ENCODE assay signal across 10 cellular contexts in the genomic region with DNA sequence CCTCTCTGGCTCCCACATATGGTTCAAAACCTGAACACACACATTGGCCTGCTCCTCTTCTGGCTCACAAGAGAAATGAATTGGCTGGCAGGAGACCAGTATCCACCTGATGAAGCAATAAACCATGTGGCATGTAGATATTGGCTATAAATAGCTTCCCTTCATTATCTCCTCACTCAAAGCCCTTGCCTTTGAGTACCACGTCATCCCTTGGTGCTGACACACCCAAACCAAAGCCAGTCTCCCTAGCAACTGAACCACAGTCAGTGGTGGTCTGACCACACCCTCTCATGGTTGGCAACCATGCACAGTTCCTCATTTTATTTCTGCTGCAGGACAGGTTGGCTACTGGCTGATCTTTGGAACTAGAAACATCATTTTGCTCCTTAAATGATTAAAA.
DNase-seq lines count a peak whose midpoint lies in the region; ATAC-seq and TF ChIP-seq lines count a peak whose summit lies in the region.
"Had no signal": no experiment of that assay in that cellular context is flagged by ENCODE, and none has a peak within 500 bp of the region (broad histone marks: within the 10 kb centered on the region; RNA-seq: fewer than 3 reads in every experiment).

No MANE protein-coding gene starts in this region.

- TF ChIP-seq POLR2A in sigmoid colon (IDR thresholded peaks at IDR 0.05), result no peak

- H3K79me2 ChIP-seq in OCI-LY7 (ENCODE audit: insufficient read depth, low read depth, low read length), result no peaks in the 10 kb centered on the region

- H3K27ac ChIP-seq in OCI-LY7 (ENCODE audit: low read depth, low read length, poor library complexity, severe bottlenecking), result no peak overlapping the region
- H3K27ac ChIP-seq in sigmoid colon, result no peak overlapping the region
- H3K27ac ChIP-seq: A549, thoracic aorta had no signal

- CTCF ChIA-PET in OCI-LY7 (lab: Charles Lee; ENCODE audit: unreplicated experiment), result no interaction called here

- no peaks in the 10 kb centered on the region for H4K20me1 ChIP-seq in OCI-LY7 (ENCODE audit: insufficient read depth, low read length)

- H2AFZ ChIP-seq in OCI-LY7 (ENCODE audit: low read length), result no peak overlapping the region

- ATAC-seq in HG02938 (IDR thresholded peaks at IDR 0.05; ENCODE audit: unreplicated experiment), result peak; percentile 86
- ATAC-seq: A549 had no signal

- peak; percentile 45 for DNase-seq in NCI-H2029 (lab: John Stamatoyannopoulos, UW)
- DNase-seq in NCI-H2029 treated with DMSO at 0.1 percent for 48 hours (lab: John Stamatoyannopoulos, UW), result no peak
- DNase-seq in OCI-LY7 (ENCODE audit: low spot score), result peak; percentile 29
- DNase-seq in fibroblast of pulmonary artery (ENCODE audit: low read depth), result peak; percentile 2
- no peak for DNase-seq in sigmoid colon
- DNase-seq in NCI-H187 treated with DMSO at 0.1 percent for 48 hours (lab: John Stamatoyannopoulos, UW), result no peak
- no peak for DNase-seq in HT-29 (ENCODE audit: low spot score)

- intact Hi-C loops in OCI-LY7 (cut with micrococcal nuclease; ENCODE audit: unreplicated experiment), result no loop called here
- intact Hi-C loops in sigmoid colon (cut with DNase I), result no loop called here

- no peaks in the 10 kb centered on the region for H3K9me2 ChIP-seq in OCI-LY7 (ENCODE audit: insufficient read depth, low read length)

- no peak for TF ChIP-seq EP300 in sigmoid colon (IDR thresholded peaks at IDR 0.05)

- H3K36me3 ChIP-seq in OCI-LY7 (ENCODE audit: insufficient read depth, low read length) (no peaks in the 10 kb centered on the region), sigmoid colon (no peaks in the 10 kb centered on the region)
- H3K36me3 ChIP-seq: thoracic aorta had no signal

- POLR2A ChIA-PET in OCI-LY7 (lab: Charles Lee), result interaction anchor here (0.8 kb wide), 1 partner anchor 9 kb away, joined by 3 read pairs; no protein-coding TSS in a partner anchor

- H3K9me3 ChIP-seq in OCI-LY7 (ENCODE audit: low read length), result no peaks in the 10 kb centered on the region
- H3K9me3 ChIP-seq in sigmoid colon, result peaks cover 0 to 9% (median 3%) of the 10 kb centered on the region in 4 donors

- H3K4me3 ChIP-seq in OCI-LY7 (ENCODE audit: low read depth, low read length, poor library complexity, severe bottlenecking) (no peak overlapping the region), fibroblast of pulmonary artery (replicated peaks; ENCODE audit: low read depth, low read length) (no peak overlapping the region), sigmoid colon (no peak overlapping the region)
- H3K4me3 ChIP-seq: A549, thoracic aorta had no signal

- H3K27me3 ChIP-seq in sigmoid colon, result no peaks in the 10 kb centered on the region

- H3K4me2 ChIP-seq in OCI-LY7 (ENCODE audit: low read length), result no peak overlapping the region
- H3K4me2 ChIP-seq: A549 had no signal

- no TSS peak for BruUV-seq in OCI-LY7 (replicated peaks; lab: Mats Ljungman, UMichigan)

- 7 to 17% methylated on average over 1 of the region's 1 CpG for WGBS in sigmoid colon, 2 donors

- H3K4me1 ChIP-seq in OCI-LY7 (ENCODE audit: insufficient read depth, low read length, poor library complexity, severe bottlenecking) (no peaks in the 10 kb centered on the region), sigmoid colon (no peaks in the 10 kb centered on the region)
- H3K4me1 ChIP-seq: A549 had no signal

- no peak for TF ChIP-seq CTCF in OCI-LY7 (conservative IDR thresholded peaks at IDR 0.05; ENCODE audit: low read length)
- TF ChIP-seq CTCF in fibroblast of pulmonary artery (IDR thresholded peaks at IDR 0.05; ENCODE audit: low read length, missing control alignments), result no peak
- TF ChIP-seq CTCF in sigmoid colon (IDR thresholded peaks at IDR 0.05), result no peak

Comparison
In these comparisons a context has a peak if more than half of its experiments do, and no peak if none do; other contexts are left out.
1. DNase-seq: peak in NCI-H2029 (single experiment), OCI-LY7 (single experiment) and fibroblast of pulmonary artery (single experiment); none in NCI-H2029 treated with DMSO at 0.1 percent for 48 hours (single experiment), sigmoid colon (single experiment), NCI-H187 treated with DMSO at 0.1 percent for 48 hours (single experiment) and HT-29 (single experiment).